Comparison of ENCODE assay signal across 17 cellular contexts in the genomic region with DNA sequence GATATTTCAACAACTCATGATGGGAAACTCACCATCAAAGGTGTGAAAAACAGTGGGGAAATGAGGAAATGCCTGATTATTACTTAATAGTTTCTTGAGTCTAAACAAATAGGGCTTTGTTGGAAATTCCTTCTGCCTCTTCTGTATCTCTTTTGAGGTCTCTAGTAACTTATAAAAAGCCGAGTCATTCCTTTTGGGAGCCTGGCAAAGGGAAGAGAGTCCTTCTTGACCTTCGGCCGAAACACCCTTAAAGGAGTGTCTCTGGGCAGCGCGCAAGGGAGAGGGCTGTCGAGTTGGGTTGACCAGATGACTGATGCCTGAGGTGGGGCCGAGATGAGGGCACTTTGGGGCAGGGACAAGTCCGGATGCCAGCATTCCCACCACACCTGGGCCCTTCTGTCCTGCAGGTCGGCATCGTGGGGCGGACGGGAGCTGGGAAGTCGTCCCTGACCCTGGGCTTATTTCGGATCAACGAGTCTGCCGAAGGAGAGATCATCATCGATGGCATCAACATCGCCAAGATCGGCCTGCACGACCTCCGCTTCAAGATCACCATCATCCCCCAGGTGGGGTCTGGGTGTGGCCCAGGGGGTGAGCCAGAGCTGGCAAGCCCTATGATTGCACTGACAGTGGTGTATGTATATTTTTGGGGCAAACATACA.
"Had no signal": no experiment of that assay in that cellular context is flagged by ENCODE, and none has a peak within 500 bp of the region (broad histone marks: within the 10 kb centered on the region; RNA-seq: fewer than 3 reads in every experiment).

No MANE protein-coding gene starts in this region.

- H3K27ac Mint-ChIP-seq: activated CD4-positive, alpha-beta memory T cell treated with anti-CD3 and anti-CD28 coated beads for 36 hours had no signal

- H3K4me3 Mint-ChIP-seq: activated CD4-positive, alpha-beta memory T cell treated with anti-CD3 and anti-CD28 coated beads for 36 hours; activated T-cell treated with anti-CD3 and anti-CD28 coated beads, Interleukin-2, amount 50 U/mL, for 72 hours; neural crest cell had no signal

- FAIRE-seq: islet of Langerhans, urothelium cell line had no signal

- DNase-seq: activated CD4-positive, alpha-beta memory T cell treated with anti-CD3 and anti-CD28 coated beads for 36 hours; activated naive CD4-positive, alpha-beta T cell treated with Interleukin-2 at 50 U/mL for 16 hours; activated T-cell treated with anti-CD3 and anti-CD28 coated beads, Interleukin-2, amount 50 U/mL, for 72 hours; brain microvascular endothelial cell; cerebellar nuclear complex; dermis blood vessel endothelial cell; esophagus squamous epithelium; foreskin keratinocyte; heart right ventricle; left ventricle myocardium inferior; ovary; stimulated activated CD4-positive, alpha-beta T cell treated with anti-CD3 and anti-CD28 coated beads, Interleukin-4, amount 100 ng/mL, for 4 hours; thyroid gland had no signal

- H3K4me1 Mint-ChIP-seq: neural crest cell had no signal

- H3K27ac ChIP-seq: brain microvascular endothelial cell, foreskin keratinocyte, heart right ventricle, left ventricle myocardium inferior, ovary, thyroid gland had no signal

- H3K27me3 ChIP-seq: brain microvascular endothelial cell, esophagus squamous epithelium, foreskin keratinocyte, heart right ventricle, ovary, thyroid gland had no signal

- H3K9me3 Mint-ChIP-seq: activated CD4-positive, alpha-beta memory T cell treated with anti-CD3 and anti-CD28 coated beads for 36 hours; activated T-cell treated with anti-CD3 and anti-CD28 coated beads, Interleukin-2, amount 50 U/mL, for 72 hours; neural crest cell had no signal

- H3K27me3 Mint-ChIP-seq: activated CD4-positive, alpha-beta memory T cell treated with anti-CD3 and anti-CD28 coated beads for 36 hours had no signal

- ATAC-seq: activated CD4-positive, CD25-positive, alpha-beta regulatory T cell treated with anti-CD3 and anti-CD28 coated beads, Interleukin-2, amount 50 U/mL, for 24 hours; activated T-cell treated with anti-CD3 and anti-CD28 coated beads, Interleukin-2, amount 50 U/mL, for 72 hours; foreskin keratinocyte; heart right ventricle had no signal

- H3K9me3 ChIP-seq: esophagus squamous epithelium, heart right ventricle, left ventricle myocardium inferior, ovary, thyroid gland had no signal

- H3K36me3 ChIP-seq: ovary had no signal

- H3K4me1 ChIP-seq: esophagus squamous epithelium, foreskin keratinocyte, heart right ventricle, left ventricle myocardium inferior, thyroid gland had no signal

- H3K4me3 ChIP-seq: esophagus squamous epithelium, heart right ventricle, left ventricle myocardium inferior, ovary, thyroid gland had no signal
